Comparison of ENCODE assay signal across 1 cellular context in genomic region chr11:104813532-104813931, GRCh38.
TF ChIP-seq lines count a peak whose summit lies in the region.

No MANE protein-coding gene starts in this region.

TF ChIP-seq in H1, 55 proteins besides CTCF, POLR2A, EP300 and RAD21 (continued from another document):
- TF ChIP-seq MAFK (IDR thresholded peaks at IDR 0.05; ENCODE audit: low read depth, low read length), result no peak
- TF ChIP-seq SIRT6 (IDR thresholded peaks at IDR 0.05; ENCODE audit: low read length), result no peak
- TF ChIP-seq TAF1 (IDR thresholded peaks at IDR 0.05; ENCODE audit: low read depth, low read length), result no peak
- no peak for TF ChIP-seq RBBP5 (IDR thresholded peaks at IDR 0.05; ENCODE audit: borderline replicate concordance, low read depth, low read length)
- TF ChIP-seq CHD1 (IDR thresholded peaks at IDR 0.05; ENCODE audit: low read depth, low read length), result no peak
- no peak for TF ChIP-seq ASH2L (IDR thresholded peaks at IDR 0.05; ENCODE audit: low read length)
- no peak for TF ChIP-seq E2F6 (IDR thresholded peaks at IDR 0.05)
- no peak for TF ChIP-seq ATF3 (IDR thresholded peaks at IDR 0.05; ENCODE audit: insufficient read depth, low read depth, low read length)
- no peak for TF ChIP-seq HDAC6 (IDR thresholded peaks at IDR 0.05; ENCODE audit: low read depth, low read length)
- no peak for TF ChIP-seq KDM1A (IDR thresholded peaks at IDR 0.05; ENCODE audit: borderline replicate concordance, low read length)
- no peak for TF ChIP-seq BRCA1 (IDR thresholded peaks at IDR 0.05; ENCODE audit: low read depth, low read length)
- TF ChIP-seq EGR1 (IDR thresholded peaks at IDR 0.05; ENCODE audit: borderline replicate concordance, low read depth, low read length), result no peak
- TF ChIP-seq SIX5 (IDR thresholded peaks at IDR 0.05; ENCODE audit: low read depth, low read length), result no peak
